8 cellular contexts compared by ENCODE assay signal in genomic region chr11:77073328-77074001, GRCh38. TPM values are rescaled to one million over a fixed set of nuclear protein-coding genes. Genes with fewer than 3 reads are reported as not detected.
DNase-seq lines count a peak whose midpoint lies in the region; ATAC-seq and TF ChIP-seq lines count a peak whose summit lies in the region.

No MANE protein-coding gene starts in this region.

- CTCF ChIA-PET in Caco-2 (lab: Charles Lee): interaction anchor here (0.5 to 1.2 kb wide), 4 partner anchors 11 to 1089 kb away, joined by 3 to 9 read pairs (median 4); no protein-coding TSS in a partner anchor

- H3K36me3 ChIP-seq in Caco-2 (ENCODE audit: control insufficient read depth, insufficient read depth, low read length) (no peaks in the 10 kb centered on the region), lower lobe of right lung (no peaks in the 10 kb centered on the region), testis (ENCODE audit: low read depth, missing control alignments) (no peaks in the 10 kb centered on the region)

- DNase-seq in Caco-2: peak; percentile 37 to 57
- DNase-seq in NCI-H82 (lab: John Stamatoyannopoulos, UW): peak; percentile 70
- peak; percentile 95 for DNase-seq in dedifferentiated amniotic fluid mesenchymal stem cell (ENCODE audit: extremely low spot score)
- peak; percentile 60 for DNase-seq in lower lobe of right lung
- peak; percentile 92 for DNase-seq in testis
- no peak for DNase-seq in GM13977 (ENCODE audit: low spot score)
- DNase-seq in GF-D8 (lab: John Stamatoyannopoulos, UW): no peak

- TF ChIP-seq CTCF in Caco-2 (IDR thresholded peaks at IDR 0.05; ENCODE audit: insufficient read depth in 1 of 2, low read depth in 1 of 2, low read length in 1 of 2, severe bottlenecking in 1 of 2, unreplicated experiment in 1 of 2) (peak in 1 of 2 experiments; percentile 5), lower lobe of right lung (IDR thresholded peaks at IDR 0.05) (peak; percentile 35), testis (IDR thresholded peaks at IDR 0.05) (peak in 1 of 3 experiments; percentile 28), GM13977 (IDR thresholded peaks at IDR 0.05; ENCODE audit: extremely low read depth, insufficient read depth, missing control alignments) (no peak)

- H3K27me3 Mint-ChIP-seq in Caco-2 (ENCODE audit: insufficient read depth, unreplicated experiment): no peaks in the 10 kb centered on the region

- H3K27ac Mint-ChIP-seq in Caco-2 (ENCODE audit: unreplicated experiment): no peak overlapping the region

- H3K4me1 ChIP-seq in Caco-2 (peaks cover 10% of the 10 kb centered on the region), lower lobe of right lung (peaks cover 38% of the 10 kb centered on the region), testis (peaks cover 48% of the 10 kb centered on the region)

- no peak overlapping the region for H3K4me3 ChIP-seq in Caco-2 (ENCODE audit: low read depth, low read length)
- no peak overlapping the region for H3K4me3 ChIP-seq in lower lobe of right lung
- no peak overlapping the region for H3K4me3 ChIP-seq in testis

- no peaks in the 10 kb centered on the region for H3K27me3 ChIP-seq in Caco-2 (replicated peaks; ENCODE audit: control insufficient read depth, insufficient read depth, low read length)
- H3K27me3 ChIP-seq in lower lobe of right lung (ENCODE audit: low read depth): no peaks in the 10 kb centered on the region
- H3K27me3 ChIP-seq in testis: no peaks in the 10 kb centered on the region

- BruUV-seq in Caco-2 (replicated peaks; lab: Mats Ljungman, UMichigan): no TSS peak

- in situ Hi-C loops in GM13977 (cut with MboI; ENCODE audit: low pct_unique_long_range_greater_than_20kb, low sequenced_read_pairs, unreplicated experiment): no loop called here

- no peaks in the 10 kb centered on the region for H3K36me3 Mint-ChIP-seq in Caco-2 (ENCODE audit: insufficient read depth, unreplicated experiment)

- 40 to 44% methylated on average over 10 to 11 of the region's 11 CpGs for WGBS in testis, 2 donors

- H3K9me3 Mint-ChIP-seq in Caco-2 (ENCODE audit: unreplicated experiment): peaks cover 8% of the 10 kb centered on the region

- H3K9me3 ChIP-seq in Caco-2 (peaks cover 7% of the 10 kb centered on the region), lower lobe of right lung (no peaks in the 10 kb centered on the region), testis (no peaks in the 10 kb centered on the region)

- intact Hi-C loops in Caco-2 (cut with micrococcal nuclease; ENCODE audit: unreplicated experiment) (loop anchor here (2.0 kb wide), 1 partner anchor 27 kb away; no protein-coding TSS in a partner anchor), lower lobe of right lung (cut with DNase I) (no loop called here), testis (cut with DNase I; ENCODE audit: low total_unique reads) (no loop called here)

- TF ChIP-seq POLR2A in testis (IDR thresholded peaks at IDR 0.05): no peak

- H3K4me1 Mint-ChIP-seq in Caco-2 (ENCODE audit: low read depth, unreplicated experiment): peaks cover 21% of the 10 kb centered on the region

- ATAC-seq in lower lobe of right lung (peak; percentile 80 to 85), GM21825 (IDR thresholded peaks at IDR 0.05; ENCODE audit: unreplicated experiment) (no peak)

- no peak overlapping the region for H3K4me3 Mint-ChIP-seq in Caco-2 (ENCODE audit: unreplicated experiment)

- POLR2A ChIA-PET in Caco-2 (lab: Charles Lee): no interaction called here

- peak overlapping the region; percentile 77 for H3K27ac ChIP-seq in lower lobe of right lung
- peak overlapping the region; percentile 39 to 83 for H3K27ac ChIP-seq in testis

RNA-seq across cellular contexts. Expression of gene CAPN5, which starts 6.7 kb away (rescaled TPM):
- total RNA-seq in Caco-2 (2022) (18.8 and 21.2 TPM in 2 replicates), lower lobe of right lung (7.2 TPM), testis (100 to 1,000 TPM; 102 to 116 TPM)
- 62.3 TPM for polyA plus RNA-seq in testis (ENCODE audit: insufficient read depth, low read depth, low replicate concordance)

RNA-seq across cellular contexts. Expression of gene OMP, which starts 29.2 kb away (rescaled TPM):
- total RNA-seq in Caco-2 (2022) (0.70 and 2.5 TPM in 2 replicates), lower lobe of right lung (not detected), testis (1 to 10 TPM; 1.7 to 6.7 TPM)
- not detected for polyA plus RNA-seq in testis (ENCODE audit: insufficient read depth, low read depth, low replicate concordance)

RNA-seq across cellular contexts. Expression of gene B3GNT6, which starts 39.3 kb away (rescaled TPM):
- total RNA-seq in Caco-2 (2022) (not detected in 2 replicates), lower lobe of right lung (not detected), testis (under 1 TPM; 0.47 to 0.74 TPM)
- not detected for polyA plus RNA-seq in testis (ENCODE audit: insufficient read depth, low read depth, low replicate concordance)

RNA-seq across cellular contexts. Expression of gene MYO7A, which starts 54.6 kb away (rescaled TPM):
- total RNA-seq in Caco-2 (2022) (8.9 and 10.2 TPM in 2 replicates), lower lobe of right lung (5.5 TPM), testis (100 to 1,000 TPM; 161 to 239 TPM)
- polyA plus RNA-seq in testis (ENCODE audit: insufficient read depth, low read depth, low replicate concordance): 40.1 TPM

Comparison
In these comparisons a context has a peak if more than half of its experiments do, and no peak if none do; other contexts are left out.
1. DNase-seq: peak in Caco-2 (2 of 2), NCI-H82 (single experiment), dedifferentiated amniotic fluid mesenchymal stem cell (single experiment), lower lobe of right lung (single experiment) and testis (single experiment); none in GM13977 (single experiment) and GF-D8 (single experiment).